In the genomic region with DNA sequence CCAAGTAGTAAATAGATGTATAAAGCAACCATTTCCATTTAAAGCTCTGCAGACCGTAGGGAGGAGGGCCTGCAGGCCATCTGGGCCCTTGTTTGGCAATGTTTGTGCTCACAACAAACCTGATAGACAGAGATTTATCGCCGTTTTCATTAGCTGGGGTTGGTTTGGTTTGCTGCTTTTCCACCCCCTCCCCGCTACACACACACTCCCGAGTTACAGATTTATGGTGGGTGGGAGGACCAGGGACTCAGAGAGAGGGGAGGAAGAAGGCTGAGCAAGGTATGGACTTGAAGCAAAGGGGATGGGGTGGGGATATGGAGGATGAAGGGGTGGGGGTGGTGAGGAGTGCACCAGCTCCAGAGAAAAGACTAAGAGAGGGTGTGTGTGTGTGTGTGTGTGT, we compare ENCODE assay signal across 20 cellular contexts. TPM values are rescaled to one million over a fixed set of nuclear protein-coding genes. Genes with fewer than 3 reads are reported as not detected.
DNase-seq lines count a peak whose midpoint lies in the region; ATAC-seq and TF ChIP-seq lines count a peak whose summit lies in the region.
"Had no signal": no experiment of that assay in that cellular context is flagged by ENCODE, and none has a peak within 500 bp of the region (broad histone marks: within the 10 kb centered on the region; RNA-seq: fewer than 3 reads in every experiment).

No MANE protein-coding gene starts in this region.

- peaks cover 28% of the 10 kb centered on the region for H3K4me1 Mint-ChIP-seq in endodermal cell
- peaks cover 17% of the 10 kb centered on the region for H3K4me1 Mint-ChIP-seq in neural progenitor cell

- peak overlapping the region; percentile 19 for H3K27ac Mint-ChIP-seq in endodermal cell
- H3K27ac Mint-ChIP-seq in neural progenitor cell: peak overlapping the region; percentile 80

- no peak for TF ChIP-seq CTCF in endodermal cell (conservative IDR thresholded peaks at IDR 0.05)
- TF ChIP-seq CTCF in neural progenitor cell (IDR thresholded peaks at IDR 0.05): no peak

- no peak overlapping the region for H3K27ac ChIP-seq in endodermal cell (ENCODE audit: low read depth, low read length)
- no peak overlapping the region for H3K27ac ChIP-seq in neural progenitor cell
- H3K27ac ChIP-seq: Peyer's patch, SK-N-MC had no signal

- H3F3A ChIP-seq in neural progenitor cell (ENCODE audit: low read depth): peaks cover 18% of the 10 kb centered on the region

- H4K20me1 ChIP-seq in neural progenitor cell (ENCODE audit: low read depth): peaks cover 15% of the 10 kb centered on the region

- no peaks in the 10 kb centered on the region for H3K9me3 ChIP-seq in endodermal cell (ENCODE audit: control insufficient read depth, low read length)
- no peaks in the 10 kb centered on the region for H3K9me3 ChIP-seq in neural progenitor cell (ENCODE audit: low read depth)
- H3K9me3 ChIP-seq: MG63, Peyer's patch had no signal

- H3K36me3 Mint-ChIP-seq in endodermal cell (ENCODE audit: low read depth) (no peaks in the 10 kb centered on the region), neural progenitor cell (no peaks in the 10 kb centered on the region)

- no peak for ATAC-seq in HG03025 (IDR thresholded peaks at IDR 0.05; ENCODE audit: low FRiP score, unreplicated experiment)
- ATAC-seq in left colon: no peak
- ATAC-seq: HCT116 had no signal

- no peaks in the 10 kb centered on the region for H3K79me2 ChIP-seq in neural progenitor cell (ENCODE audit: low read depth)

- 70% methylated on average over 5 of the region's 5 CpGs; no CpG with 5 or more reads in 1 of the 2 experiments for WGBS in endodermal cell (ENCODE audit: insufficient coverage in 1 of 2, insufficient read length in 1 of 2), 2 experiments

- no peak overlapping the region for H2AFZ ChIP-seq in neural progenitor cell (replicated peaks)

- H3K27me3 ChIP-seq in endodermal cell (ENCODE audit: control insufficient read depth, insufficient read depth, low read length, poor library complexity, severe bottlenecking) (peaks cover 32% of the 10 kb centered on the region), neural progenitor cell (peaks cover 96% of the 10 kb centered on the region)
- H3K27me3 ChIP-seq: MG63, Peyer's patch had no signal

- peaks cover 6% of the 10 kb centered on the region for H3K4me1 ChIP-seq in endodermal cell (ENCODE audit: control insufficient read depth, insufficient read depth, low read length)
- peaks cover 12% of the 10 kb centered on the region for H3K4me1 ChIP-seq in neural progenitor cell

- no peak overlapping the region for H3K9ac ChIP-seq in endodermal cell (ENCODE audit: extremely low read depth, low read length, poor library complexity, severe bottlenecking)
- H3K9ac ChIP-seq in neural progenitor cell: no peak overlapping the region

- H3K36me3 ChIP-seq in endodermal cell (ENCODE audit: control insufficient read depth, insufficient read depth, low read length) (no peaks in the 10 kb centered on the region), neural progenitor cell (no peaks in the 10 kb centered on the region)
- H3K36me3 ChIP-seq: MG63, Peyer's patch had no signal

- H3K27me3 Mint-ChIP-seq in endodermal cell (ENCODE audit: insufficient read depth): peaks cover 75% of the 10 kb centered on the region
- peaks cover 22% of the 10 kb centered on the region for H3K27me3 Mint-ChIP-seq in neural progenitor cell (ENCODE audit: insufficient read depth, low read depth)

- H3K4me2 ChIP-seq in neural progenitor cell: no peak overlapping the region

- intact Hi-C loops in left colon (cut with DNase I, micrococcal nuclease): no loop called here

- H3K4me3 Mint-ChIP-seq in endodermal cell (no peak overlapping the region), neural progenitor cell (no peak overlapping the region)

- H3K4me3 ChIP-seq in endodermal cell (ENCODE audit: low read length): no peak overlapping the region
- no peak overlapping the region for H3K4me3 ChIP-seq in neural progenitor cell
- H3K4me3 ChIP-seq: MG63, Peyer's patch, SK-N-MC had no signal

- no peaks in the 10 kb centered on the region for H3K9me3 Mint-ChIP-seq in endodermal cell
- H3K9me3 Mint-ChIP-seq in neural progenitor cell: no peaks in the 10 kb centered on the region

- DNase-seq in NCI-H2227 (lab: John Stamatoyannopoulos, UW; ENCODE audit: unreplicated experiment): peak; percentile 12
- no peak for DNase-seq in NCI-H2227 treated with DMSO at 0.1 percent for 48 hours (lab: John Stamatoyannopoulos, UW)
- no peak for DNase-seq in endodermal cell
- DNase-seq in neural progenitor cell (ENCODE audit: low spot score): no peak
- DNase-seq in NCI-H2081 treated with DMSO at 0.1 percent for 48 hours (lab: John Stamatoyannopoulos, UW): no peak
- no peak for DNase-seq in RPMI8226
- no peak for DNase-seq in left colon
- DNase-seq: 8988T, ACHN, DND-41, IMR-90, KG1, MG63, NCI-H187 treated with DMSO at 0.1 percent for 48 hours, NCI-H526 treated with DMSO at 0.1 percent for 48 hours, Peyer's patch, SIG-M5 had no signal

RNA-seq across cellular contexts. Expression of gene FOXP4, which starts 36.6 kb away (rescaled TPM):
- total RNA-seq in endodermal cell (10 to 100 TPM; 44.4 to 47.7 TPM), neural progenitor cell (ENCODE audit: low replicate concordance) (2.7 and 6.9 TPM in 2 replicates), left colon (10 to 100 TPM; 38.6 to 39.4 TPM)
- 54.1 TPM for polyA plus RNA-seq in endodermal cell (2013, experiment 1 of 2)
- 47.0 TPM for polyA plus RNA-seq in endodermal cell (2013, experiment 2 of 2)
